1 cellular context compared by ENCODE assay signal in the genomic region with DNA sequence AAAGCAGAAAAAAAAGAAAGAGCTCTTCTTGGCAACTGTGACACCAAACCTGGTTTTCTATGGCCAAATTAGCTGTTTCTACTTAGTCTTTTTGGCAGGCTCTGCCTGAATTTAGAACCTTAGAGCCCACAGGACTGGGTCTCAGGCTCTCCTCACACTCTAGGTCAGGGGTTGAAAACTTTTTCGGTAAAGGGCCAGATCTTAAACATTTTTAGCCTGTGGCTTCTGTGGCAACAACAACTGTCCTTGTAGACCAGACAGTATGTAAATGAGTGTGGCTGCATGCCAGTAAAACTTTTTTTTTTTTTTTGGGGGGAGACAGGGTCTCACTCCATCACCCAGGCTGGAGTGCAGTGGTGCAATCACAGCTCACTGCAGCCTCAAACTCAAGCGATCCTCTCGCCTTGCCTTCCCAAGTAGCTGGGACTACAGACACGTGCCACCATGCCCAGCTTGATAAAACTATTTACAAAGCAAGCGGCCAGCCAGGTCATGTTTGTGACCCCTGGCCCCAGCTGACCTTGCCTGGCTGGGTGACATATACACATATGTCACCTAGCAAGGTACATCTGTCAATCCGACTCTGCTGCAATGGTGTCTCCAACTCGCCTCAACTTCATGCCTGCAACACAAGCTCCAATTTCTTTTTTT.
TF ChIP-seq lines count a peak whose summit lies in the region.

No MANE protein-coding gene starts in this region.

TF ChIP-seq in HepG2, 621 proteins besides CTCF, POLR2A, EP300 and RAD21 (continued from another document):
- TF ChIP-seq, protein P1, sequence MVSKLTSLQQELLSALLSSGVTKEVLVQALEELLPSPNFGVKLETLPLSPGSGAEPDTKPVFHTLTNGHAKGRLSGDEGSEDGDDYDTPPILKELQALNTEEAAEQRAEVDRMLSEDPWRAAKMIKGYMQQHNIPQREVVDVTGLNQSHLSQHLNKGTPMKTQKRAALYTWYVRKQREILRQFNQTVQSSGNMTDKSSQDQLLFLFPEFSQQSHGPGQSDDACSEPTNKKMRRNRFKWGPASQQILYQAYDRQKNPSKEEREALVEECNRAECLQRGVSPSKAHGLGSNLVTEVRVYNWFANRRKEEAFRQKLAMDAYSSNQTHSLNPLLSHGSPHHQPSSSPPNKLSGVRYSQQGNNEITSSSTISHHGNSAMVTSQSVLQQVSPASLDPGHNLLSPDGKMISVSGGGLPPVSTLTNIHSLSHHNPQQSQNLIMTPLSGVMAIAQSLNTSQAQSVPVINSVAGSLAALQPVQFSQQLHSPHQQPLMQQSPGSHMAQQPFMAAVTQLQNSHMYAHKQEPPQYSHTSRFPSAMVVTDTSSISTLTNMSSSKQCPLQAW (CRISPR knock-in tag; IDR thresholded peaks at IDR 0.05) = peak; percentile 70
- TF ChIP-seq KLF13 (CRISPR knock-in tag; IDR thresholded peaks at IDR 0.05) (no peak), PAWR (CRISPR knock-in tag; IDR thresholded peaks at IDR 0.05; ENCODE audit: borderline replicate concordance) (no peak), KAT2B (IDR thresholded peaks at IDR 0.05; ENCODE audit: borderline replicate concordance, low read depth, low read length) (no peak), ZBTB3 (CRISPR knock-in tag; IDR thresholded peaks at IDR 0.05; ENCODE audit: borderline replicate concordance, low read depth) (no peak), GATA4 (IDR thresholded peaks at IDR 0.05; ENCODE audit: borderline replicate concordance, low read depth) (peak; percentile 66; the same call in 1 of the 2 replicates), KDM3A (CRISPR knock-in tag; IDR thresholded peaks at IDR 0.05; ENCODE audit: low read depth) (peak; percentile 42; the same call in 1 of the 2 replicates), MAFK (conservative IDR thresholded peaks at IDR 0.05 in 1 of 2, IDR thresholded peaks at IDR 0.05 in 1 of 2; ENCODE audit: low read length in 2 of 2) (no peak), ZNF329 (CRISPR knock-in tag; IDR thresholded peaks at IDR 0.05; ENCODE audit: low read depth) (no peak), HNRNPLL (IDR thresholded peaks at IDR 0.05; ENCODE audit: low read depth, low read length, poor library complexity, severe bottlenecking) (no peak), ZMYM3 (CRISPR knock-in tag; IDR thresholded peaks at IDR 0.05) (peak; percentile 88), ZNF207 (IDR thresholded peaks at IDR 0.05; ENCODE audit: borderline replicate concordance) (no peak), ZNF709 (CRISPR knock-in tag; IDR thresholded peaks at IDR 0.05) (no peak), ZNF138 (CRISPR knock-in tag; IDR thresholded peaks at IDR 0.05; ENCODE audit: low read depth) (no peak)
- TF ChIP-seq, protein P2, sequence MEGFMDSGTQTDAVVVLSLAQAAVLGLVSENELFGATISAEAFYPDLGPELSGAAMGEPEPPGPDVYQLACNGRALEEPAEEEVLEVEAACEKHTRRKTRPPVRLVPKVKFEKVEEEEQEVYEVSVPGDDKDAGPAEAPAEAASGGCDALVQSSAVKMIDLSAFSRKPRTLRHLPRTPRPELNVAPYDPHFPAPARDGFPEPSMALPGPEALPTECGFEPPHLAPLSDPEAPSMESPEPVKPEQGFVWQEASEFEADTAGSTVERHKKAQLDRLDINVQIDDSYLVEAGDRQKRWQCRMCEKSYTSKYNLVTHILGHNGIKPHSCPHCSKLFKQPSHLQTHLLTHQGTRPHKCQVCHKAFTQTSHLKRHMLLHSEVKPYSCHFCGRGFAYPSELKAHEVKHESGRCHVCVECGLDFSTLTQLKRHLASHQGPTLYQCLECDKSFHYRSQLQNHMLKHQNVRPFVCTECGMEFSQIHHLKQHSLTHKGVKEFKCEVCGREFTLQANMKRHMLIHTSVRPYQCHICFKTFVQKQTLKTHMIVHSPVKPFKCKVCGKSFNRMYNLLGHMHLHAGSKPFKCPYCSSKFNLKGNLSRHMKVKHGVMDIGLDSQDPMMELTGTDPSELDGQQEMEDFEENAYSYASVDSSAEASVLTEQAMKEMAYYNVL (CRISPR knock-in tag; IDR thresholded peaks at IDR 0.05; ENCODE audit: borderline replicate concordance) = no peak
- TF ChIP-seq, protein P3, sequence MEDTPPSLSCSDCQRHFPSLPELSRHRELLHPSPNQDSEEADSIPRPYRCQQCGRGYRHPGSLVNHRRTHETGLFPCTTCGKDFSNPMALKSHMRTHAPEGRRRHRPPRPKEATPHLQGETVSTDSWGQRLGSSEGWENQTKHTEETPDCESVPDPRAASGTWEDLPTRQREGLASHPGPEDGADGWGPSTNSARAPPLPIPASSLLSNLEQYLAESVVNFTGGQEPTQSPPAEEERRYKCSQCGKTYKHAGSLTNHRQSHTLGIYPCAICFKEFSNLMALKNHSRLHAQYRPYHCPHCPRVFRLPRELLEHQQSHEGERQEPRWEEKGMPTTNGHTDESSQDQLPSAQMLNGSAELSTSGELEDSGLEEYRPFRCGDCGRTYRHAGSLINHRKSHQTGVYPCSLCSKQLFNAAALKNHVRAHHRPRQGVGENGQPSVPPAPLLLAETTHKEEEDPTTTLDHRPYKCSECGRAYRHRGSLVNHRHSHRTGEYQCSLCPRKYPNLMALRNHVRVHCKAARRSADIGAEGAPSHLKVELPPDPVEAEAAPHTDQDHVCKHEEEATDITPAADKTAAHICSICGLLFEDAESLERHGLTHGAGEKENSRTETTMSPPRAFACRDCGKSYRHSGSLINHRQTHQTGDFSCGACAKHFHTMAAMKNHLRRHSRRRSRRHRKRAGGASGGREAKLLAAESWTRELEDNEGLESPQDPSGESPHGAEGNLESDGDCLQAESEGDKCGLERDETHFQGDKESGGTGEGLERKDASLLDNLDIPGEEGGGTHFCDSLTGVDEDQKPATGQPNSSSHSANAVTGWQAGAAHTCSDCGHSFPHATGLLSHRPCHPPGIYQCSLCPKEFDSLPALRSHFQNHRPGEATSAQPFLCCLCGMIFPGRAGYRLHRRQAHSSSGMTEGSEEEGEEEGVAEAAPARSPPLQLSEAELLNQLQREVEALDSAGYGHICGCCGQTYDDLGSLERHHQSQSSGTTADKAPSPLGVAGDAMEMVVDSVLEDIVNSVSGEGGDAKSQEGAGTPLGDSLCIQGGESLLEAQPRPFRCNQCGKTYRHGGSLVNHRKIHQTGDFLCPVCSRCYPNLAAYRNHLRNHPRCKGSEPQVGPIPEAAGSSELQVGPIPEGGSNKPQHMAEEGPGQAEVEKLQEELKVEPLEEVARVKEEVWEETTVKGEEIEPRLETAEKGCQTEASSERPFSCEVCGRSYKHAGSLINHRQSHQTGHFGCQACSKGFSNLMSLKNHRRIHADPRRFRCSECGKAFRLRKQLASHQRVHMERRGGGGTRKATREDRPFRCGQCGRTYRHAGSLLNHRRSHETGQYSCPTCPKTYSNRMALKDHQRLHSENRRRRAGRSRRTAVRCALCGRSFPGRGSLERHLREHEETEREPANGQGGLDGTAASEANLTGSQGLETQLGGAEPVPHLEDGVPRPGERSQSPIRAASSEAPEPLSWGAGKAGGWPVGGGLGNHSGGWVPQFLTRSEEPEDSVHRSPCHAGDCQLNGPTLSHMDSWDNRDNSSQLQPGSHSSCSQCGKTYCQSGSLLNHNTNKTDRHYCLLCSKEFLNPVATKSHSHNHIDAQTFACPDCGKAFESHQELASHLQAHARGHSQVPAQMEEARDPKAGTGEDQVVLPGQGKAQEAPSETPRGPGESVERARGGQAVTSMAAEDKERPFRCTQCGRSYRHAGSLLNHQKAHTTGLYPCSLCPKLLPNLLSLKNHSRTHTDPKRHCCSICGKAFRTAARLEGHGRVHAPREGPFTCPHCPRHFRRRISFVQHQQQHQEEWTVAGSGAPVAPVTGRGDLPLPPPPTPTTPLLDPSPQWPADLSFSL (CRISPR knock-in tag; IDR thresholded peaks at IDR 0.05) = no peak
- TF ChIP-seq, protein P4, sequence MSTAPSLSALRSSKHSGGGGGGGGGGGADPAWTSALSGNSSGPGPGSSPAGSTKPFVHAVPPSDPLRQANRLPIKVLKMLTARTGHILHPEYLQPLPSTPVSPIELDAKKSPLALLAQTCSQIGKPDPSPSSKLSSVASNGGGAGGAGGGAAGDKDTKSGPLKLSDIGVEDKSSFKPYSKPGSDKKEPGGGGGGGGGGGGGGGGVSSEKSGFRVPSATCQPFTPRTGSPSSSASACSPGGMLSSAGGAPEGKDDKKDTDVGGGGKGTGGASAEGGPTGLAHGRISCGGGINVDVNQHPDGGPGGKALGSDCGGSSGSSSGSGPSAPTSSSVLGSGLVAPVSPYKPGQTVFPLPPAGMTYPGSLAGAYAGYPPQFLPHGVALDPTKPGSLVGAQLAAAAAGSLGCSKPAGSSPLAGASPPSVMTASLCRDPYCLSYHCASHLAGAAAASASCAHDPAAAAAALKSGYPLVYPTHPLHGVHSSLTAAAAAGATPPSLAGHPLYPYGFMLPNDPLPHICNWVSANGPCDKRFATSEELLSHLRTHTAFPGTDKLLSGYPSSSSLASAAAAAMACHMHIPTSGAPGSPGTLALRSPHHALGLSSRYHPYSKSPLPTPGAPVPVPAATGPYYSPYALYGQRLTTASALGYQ (CRISPR knock-in tag; IDR thresholded peaks at IDR 0.05) = peak; percentile 93
